Comparison of ENCODE assay signal across 5 cellular contexts in the genomic region with DNA sequence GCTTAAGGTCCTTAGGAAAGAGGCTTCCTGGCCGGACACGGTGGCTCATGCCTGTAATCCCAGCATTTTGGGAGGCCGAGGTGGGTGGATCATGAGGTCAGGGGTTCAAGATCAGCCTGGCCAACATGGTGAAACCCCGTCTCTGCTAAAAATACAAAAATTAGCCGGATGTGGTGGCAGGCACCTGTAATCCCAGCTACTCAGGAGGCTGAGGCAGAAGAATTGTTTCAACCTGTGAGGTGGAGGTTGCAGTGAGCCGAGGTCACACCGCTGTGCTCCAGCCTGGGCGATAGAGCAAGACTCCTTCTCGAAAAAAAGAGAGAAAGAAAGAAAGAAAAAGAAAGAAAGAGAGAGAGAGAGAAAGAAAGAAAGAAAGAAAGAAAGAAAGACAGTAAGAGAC.
DNase-seq lines count a peak whose midpoint lies in the region; ATAC-seq and TF ChIP-seq lines count a peak whose summit lies in the region.
"Not testable (repeated sequence)": the region's sequence is repeated elsewhere in the genome, so short reads cannot be mapped to it uniquely, and the experiment has no call there.

No MANE protein-coding gene starts in this region.

- not testable (repeated sequence) for H3K9ac ChIP-seq in mucosa of stomach (ENCODE audit: low read length)

- not testable (repeated sequence) for H3K27me3 ChIP-seq in lower lobe of right lung (ENCODE audit: low read depth); mucosa of stomach (ENCODE audit: control insufficient read depth, insufficient read depth, low read length)

- not testable (repeated sequence) for H3K4me1 Mint-ChIP-seq in activated CD4-positive, alpha-beta T cell treated with anti-CD3 and anti-CD28 coated beads, Interleukin-2, amount 10 ng/mL, durations not matched to agents 24 days and 14 days

- H3K27me3 Mint-ChIP-seq in activated CD4-positive, alpha-beta T cell treated with anti-CD3 and anti-CD28 coated beads, Interleukin-2, amount 10 ng/mL, durations not matched to agents 24 days and 14 days: not testable (repeated sequence)

- not testable (repeated sequence) for H3K27ac ChIP-seq in coronary artery, lower lobe of right lung

- H3K4me1 ChIP-seq in lower lobe of right lung; mucosa of stomach (ENCODE audit: control insufficient read depth, insufficient read depth, low read length): not testable (repeated sequence)

- not testable (repeated sequence) for H3K4me3 ChIP-seq in coronary artery, lower lobe of right lung
- peak overlapping the region; percentile 10 for H3K4me3 ChIP-seq in mucosa of stomach (ENCODE audit: low read length)

- H3K4me3 Mint-ChIP-seq in activated CD4-positive, alpha-beta T cell treated with anti-CD3 and anti-CD28 coated beads, Interleukin-2, amount 10 ng/mL, durations not matched to agents 24 days and 14 days: not testable (repeated sequence)

- H3K27ac Mint-ChIP-seq in activated CD4-positive, alpha-beta T cell treated with anti-CD3 and anti-CD28 coated beads, Interleukin-2, amount 10 ng/mL, durations not matched to agents 24 days and 14 days: not testable (repeated sequence)

- intact Hi-C loops in activated CD4-positive, alpha-beta T cell treated with anti-CD3 and anti-CD28 coated beads, Interleukin-2, amount 10 ng/mL, durations not matched to agents 24 days and 14 days (cut with micrococcal nuclease); cardiac septum (cut with DNase I); lower lobe of right lung (cut with DNase I): not testable (repeated sequence)

- not testable (repeated sequence) for H3K36me3 ChIP-seq in lower lobe of right lung; mucosa of stomach (ENCODE audit: control insufficient read depth, insufficient read depth, low read length)

- not testable (repeated sequence) for H3K36me3 Mint-ChIP-seq in activated CD4-positive, alpha-beta T cell treated with anti-CD3 and anti-CD28 coated beads, Interleukin-2, amount 10 ng/mL, durations not matched to agents 24 days and 14 days (ENCODE audit: low read depth)

- ATAC-seq in lower lobe of right lung: not testable (repeated sequence)

- TF ChIP-seq CTCF in coronary artery (IDR thresholded peaks at IDR 0.05); lower lobe of right lung (IDR thresholded peaks at IDR 0.05): not testable (repeated sequence)

- DNase-seq in activated CD4-positive, alpha-beta T cell treated with anti-CD3 and anti-CD28 coated beads, Interleukin-2, amount 10 ng/mL, durations not matched to agents 24 days and 14 days: peak; percentile 55
- peak; percentile 66 for DNase-seq in coronary artery (ENCODE audit: low spot score)
- peak; percentile 73 for DNase-seq in cardiac septum (ENCODE audit: low spot score)
- peak; percentile 47 for DNase-seq in lower lobe of right lung

- H3K9me3 ChIP-seq in lower lobe of right lung (peaks cover 44% of the 10 kb centered on the region), mucosa of stomach (ENCODE audit: control insufficient read depth, low read length) (peaks cover 22% of the 10 kb centered on the region)

- peaks cover 30% of the 10 kb centered on the region for H3K9me3 Mint-ChIP-seq in activated CD4-positive, alpha-beta T cell treated with anti-CD3 and anti-CD28 coated beads, Interleukin-2, amount 10 ng/mL, durations not matched to agents 24 days and 14 days
